ENCODE assay signal across 1 cellular context in the genomic region with DNA sequence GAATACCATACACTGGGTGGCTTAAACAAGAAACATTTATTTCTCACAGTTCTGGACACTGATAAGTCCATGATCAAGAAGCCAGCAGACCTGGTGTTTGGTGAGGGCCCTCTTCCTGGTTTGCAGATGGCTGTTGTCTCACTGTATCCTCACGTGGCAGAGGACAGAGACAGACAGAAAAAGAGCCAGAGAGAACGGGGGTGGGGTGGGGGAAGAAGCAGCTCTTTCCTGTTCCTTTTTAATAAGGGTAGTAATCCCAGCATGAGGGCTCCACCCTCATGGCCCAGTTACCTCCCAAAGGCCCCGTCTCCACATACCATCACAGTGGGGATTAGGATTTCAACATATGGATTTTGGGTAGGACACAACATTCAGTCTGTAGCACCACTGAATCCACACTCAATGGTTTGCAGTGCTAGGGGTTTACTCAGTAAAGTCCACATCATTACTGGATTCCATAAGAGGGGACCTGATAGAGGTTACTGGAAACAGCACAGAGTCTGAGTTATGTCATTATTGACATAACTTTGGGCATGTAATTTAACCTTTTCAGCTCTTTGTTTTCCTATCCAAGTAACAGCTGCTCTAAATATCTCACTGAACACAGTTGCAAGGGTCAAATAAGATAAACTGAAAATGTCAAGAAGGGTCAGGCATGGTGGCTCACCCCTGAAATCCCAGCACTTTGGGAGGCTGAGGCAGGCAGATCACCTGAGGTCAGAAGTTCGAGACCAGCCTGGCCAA.
A peak's percentile ranks its signal among the peaks of the same experiment; 100 is the strongest.
TF ChIP-seq lines count a peak whose summit lies in the region.

No MANE protein-coding gene starts in this region.

TF ChIP-seq in HepG2, 621 proteins besides CTCF, POLR2A, EP300 and RAD21 (continued from another document and continues in another):
- TF ChIP-seq, protein P1, sequence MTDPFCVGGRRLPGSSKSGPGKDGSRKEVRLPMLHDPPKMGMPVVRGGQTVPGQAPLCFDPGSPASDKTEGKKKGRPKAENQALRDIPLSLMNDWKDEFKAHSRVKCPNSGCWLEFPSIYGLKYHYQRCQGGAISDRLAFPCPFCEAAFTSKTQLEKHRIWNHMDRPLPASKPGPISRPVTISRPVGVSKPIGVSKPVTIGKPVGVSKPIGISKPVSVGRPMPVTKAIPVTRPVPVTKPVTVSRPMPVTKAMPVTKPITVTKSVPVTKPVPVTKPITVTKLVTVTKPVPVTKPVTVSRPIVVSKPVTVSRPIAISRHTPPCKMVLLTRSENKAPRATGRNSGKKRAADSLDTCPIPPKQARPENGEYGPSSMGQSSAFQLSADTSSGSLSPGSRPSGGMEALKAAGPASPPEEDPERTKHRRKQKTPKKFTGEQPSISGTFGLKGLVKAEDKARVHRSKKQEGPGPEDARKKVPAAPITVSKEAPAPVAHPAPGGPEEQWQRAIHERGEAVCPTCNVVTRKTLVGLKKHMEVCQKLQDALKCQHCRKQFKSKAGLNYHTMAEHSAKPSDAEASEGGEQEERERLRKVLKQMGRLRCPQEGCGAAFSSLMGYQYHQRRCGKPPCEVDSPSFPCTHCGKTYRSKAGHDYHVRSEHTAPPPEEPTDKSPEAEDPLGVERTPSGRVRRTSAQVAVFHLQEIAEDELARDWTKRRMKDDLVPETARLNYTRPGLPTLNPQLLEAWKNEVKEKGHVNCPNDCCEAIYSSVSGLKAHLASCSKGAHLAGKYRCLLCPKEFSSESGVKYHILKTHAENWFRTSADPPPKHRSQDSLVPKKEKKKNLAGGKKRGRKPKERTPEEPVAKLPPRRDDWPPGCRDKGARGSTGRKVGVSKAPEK (CRISPR knock-in tag; IDR thresholded peaks at IDR 0.05; ENCODE audit: borderline replicate concordance), result no peak
- no peak for TF ChIP-seq ZNF777 (CRISPR knock-in tag; IDR thresholded peaks at IDR 0.05)
- peak; percentile 84 for TF ChIP-seq MIXL1 (CRISPR knock-in tag; IDR thresholded peaks at IDR 0.05)
- TF ChIP-seq HNRNPK (IDR thresholded peaks at IDR 0.05; ENCODE audit: low read depth, low read length, poor library complexity, severe bottlenecking), result no peak
- TF ChIP-seq ZSCAN20 (CRISPR knock-in tag; IDR thresholded peaks at IDR 0.05; ENCODE audit: borderline replicate concordance), result no peak
- no peak for TF ChIP-seq PCBP2 (optimal IDR thresholded peaks at IDR 0.05; ENCODE audit: low read depth, low read length, poor library complexity, severe bottlenecking)
- TF ChIP-seq ZNF251 (CRISPR knock-in tag; IDR thresholded peaks at IDR 0.05), result no peak
- peak; percentile 54 for TF ChIP-seq CREB1 (IDR thresholded peaks at IDR 0.05)
- TF ChIP-seq CREB1 (CRISPR knock-in tag; IDR thresholded peaks at IDR 0.05), result peak; percentile 64
- TF ChIP-seq, protein P2, sequence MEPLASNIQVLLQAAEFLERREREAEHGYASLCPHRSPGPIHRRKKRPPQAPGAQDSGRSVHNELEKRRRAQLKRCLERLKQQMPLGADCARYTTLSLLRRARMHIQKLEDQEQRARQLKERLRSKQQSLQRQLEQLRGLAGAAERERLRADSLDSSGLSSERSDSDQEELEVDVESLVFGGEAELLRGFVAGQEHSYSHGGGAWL (CRISPR knock-in tag; IDR thresholded peaks at IDR 0.05), result no peak
- no peak for TF ChIP-seq ZKSCAN5 (CRISPR knock-in tag; IDR thresholded peaks at IDR 0.05)
- TF ChIP-seq TOPORS (CRISPR knock-in tag; IDR thresholded peaks at IDR 0.05), result no peak
- TF ChIP-seq, protein P3, sequence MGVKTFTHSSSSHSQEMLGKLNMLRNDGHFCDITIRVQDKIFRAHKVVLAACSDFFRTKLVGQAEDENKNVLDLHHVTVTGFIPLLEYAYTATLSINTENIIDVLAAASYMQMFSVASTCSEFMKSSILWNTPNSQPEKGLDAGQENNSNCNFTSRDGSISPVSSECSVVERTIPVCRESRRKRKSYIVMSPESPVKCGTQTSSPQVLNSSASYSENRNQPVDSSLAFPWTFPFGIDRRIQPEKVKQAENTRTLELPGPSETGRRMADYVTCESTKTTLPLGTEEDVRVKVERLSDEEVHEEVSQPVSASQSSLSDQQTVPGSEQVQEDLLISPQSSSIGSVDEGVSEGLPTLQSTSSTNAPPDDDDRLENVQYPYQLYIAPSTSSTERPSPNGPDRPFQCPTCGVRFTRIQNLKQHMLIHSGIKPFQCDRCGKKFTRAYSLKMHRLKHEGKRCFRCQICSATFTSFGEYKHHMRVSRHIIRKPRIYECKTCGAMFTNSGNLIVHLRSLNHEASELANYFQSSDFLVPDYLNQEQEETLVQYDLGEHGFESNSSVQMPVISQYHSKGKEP (CRISPR knock-in tag; IDR thresholded peaks at IDR 0.05), result no peak
- TF ChIP-seq ZSCAN21 (CRISPR knock-in tag; IDR thresholded peaks at IDR 0.05; ENCODE audit: borderline replicate concordance), result peak; percentile 61; the same call in 1 of the 2 replicates
- TF ChIP-seq, protein P4, sequence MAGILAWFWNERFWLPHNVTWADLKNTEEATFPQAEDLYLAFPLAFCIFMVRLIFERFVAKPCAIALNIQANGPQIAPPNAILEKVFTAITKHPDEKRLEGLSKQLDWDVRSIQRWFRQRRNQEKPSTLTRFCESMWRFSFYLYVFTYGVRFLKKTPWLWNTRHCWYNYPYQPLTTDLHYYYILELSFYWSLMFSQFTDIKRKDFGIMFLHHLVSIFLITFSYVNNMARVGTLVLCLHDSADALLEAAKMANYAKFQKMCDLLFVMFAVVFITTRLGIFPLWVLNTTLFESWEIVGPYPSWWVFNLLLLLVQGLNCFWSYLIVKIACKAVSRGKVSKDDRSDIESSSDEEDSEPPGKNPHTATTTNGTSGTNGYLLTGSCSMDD (CRISPR knock-in tag; IDR thresholded peaks at IDR 0.05), result no peak
- TF ChIP-seq, protein P5, sequence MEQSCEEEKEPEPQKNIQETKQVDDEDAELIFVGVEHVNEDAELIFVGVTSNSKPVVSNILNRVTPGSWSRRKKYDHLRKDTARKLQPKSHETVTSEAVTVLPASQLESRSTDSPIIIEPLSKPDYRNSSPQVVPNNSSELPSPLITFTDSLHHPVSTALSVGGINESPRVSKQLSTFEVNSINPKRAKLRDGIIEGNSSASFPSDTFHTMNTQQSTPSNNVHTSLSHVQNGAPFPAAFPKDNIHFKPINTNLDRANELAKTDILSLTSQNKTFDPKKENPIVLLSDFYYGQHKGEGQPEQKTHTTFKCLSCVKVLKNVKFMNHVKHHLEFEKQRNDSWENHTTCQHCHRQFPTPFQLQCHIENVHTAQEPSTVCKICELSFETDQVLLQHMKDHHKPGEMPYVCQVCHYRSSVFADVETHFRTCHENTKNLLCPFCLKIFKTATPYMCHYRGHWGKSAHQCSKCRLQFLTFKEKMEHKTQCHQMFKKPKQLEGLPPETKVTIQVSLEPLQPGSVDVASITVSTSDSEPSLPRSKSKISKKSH (CRISPR knock-in tag; IDR thresholded peaks at IDR 0.05; ENCODE audit: borderline replicate concordance), result no peak
- TF ChIP-seq ZNF652 (CRISPR knock-in tag; IDR thresholded peaks at IDR 0.05; ENCODE audit: borderline replicate concordance, low read depth), result peak; percentile 99
- no peak for TF ChIP-seq NFIB (CRISPR knock-in tag; IDR thresholded peaks at IDR 0.05; ENCODE audit: borderline replicate concordance)
- TF ChIP-seq, protein P6, sequence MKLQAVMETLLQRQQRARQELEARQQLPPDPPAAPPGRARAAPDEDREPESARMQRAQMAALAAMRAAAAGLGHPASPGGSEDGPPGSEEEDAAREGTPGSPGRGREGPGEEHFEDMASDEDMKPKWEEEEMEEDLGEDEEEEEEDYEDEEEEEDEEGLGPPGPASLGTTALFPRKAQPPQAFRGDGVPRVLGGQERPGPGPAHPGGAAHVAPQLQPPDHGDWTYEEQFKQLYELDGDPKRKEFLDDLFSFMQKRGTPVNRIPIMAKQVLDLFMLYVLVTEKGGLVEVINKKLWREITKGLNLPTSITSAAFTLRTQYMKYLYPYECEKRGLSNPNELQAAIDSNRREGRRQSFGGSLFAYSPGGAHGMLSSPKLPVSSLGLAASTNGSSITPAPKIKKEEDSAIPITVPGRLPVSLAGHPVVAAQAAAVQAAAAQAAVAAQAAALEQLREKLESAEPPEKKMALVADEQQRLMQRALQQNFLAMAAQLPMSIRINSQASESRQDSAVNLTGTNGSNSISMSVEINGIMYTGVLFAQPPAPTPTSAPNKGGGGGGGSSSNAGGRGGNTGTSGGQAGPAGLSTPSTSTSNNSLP (IDR thresholded peaks at IDR 0.05; ENCODE audit: low read depth, low read length), result peak; percentile 27; the same call in 1 of the 2 replicates
- 0 out of 2 replicates have a peak, but pooled peaks have one; percentile 39 for TF ChIP-seq ZBTB21 (CRISPR knock-in tag; IDR thresholded peaks at IDR 0.05)
- no peak for TF ChIP-seq ZBTB7B (CRISPR knock-in tag; IDR thresholded peaks at IDR 0.05)
- peak; percentile 13; the same call in 1 of the 2 replicates for TF ChIP-seq ZNF749 (CRISPR knock-in tag; IDR thresholded peaks at IDR 0.05; ENCODE audit: borderline replicate concordance)
- TF ChIP-seq, protein P7, sequence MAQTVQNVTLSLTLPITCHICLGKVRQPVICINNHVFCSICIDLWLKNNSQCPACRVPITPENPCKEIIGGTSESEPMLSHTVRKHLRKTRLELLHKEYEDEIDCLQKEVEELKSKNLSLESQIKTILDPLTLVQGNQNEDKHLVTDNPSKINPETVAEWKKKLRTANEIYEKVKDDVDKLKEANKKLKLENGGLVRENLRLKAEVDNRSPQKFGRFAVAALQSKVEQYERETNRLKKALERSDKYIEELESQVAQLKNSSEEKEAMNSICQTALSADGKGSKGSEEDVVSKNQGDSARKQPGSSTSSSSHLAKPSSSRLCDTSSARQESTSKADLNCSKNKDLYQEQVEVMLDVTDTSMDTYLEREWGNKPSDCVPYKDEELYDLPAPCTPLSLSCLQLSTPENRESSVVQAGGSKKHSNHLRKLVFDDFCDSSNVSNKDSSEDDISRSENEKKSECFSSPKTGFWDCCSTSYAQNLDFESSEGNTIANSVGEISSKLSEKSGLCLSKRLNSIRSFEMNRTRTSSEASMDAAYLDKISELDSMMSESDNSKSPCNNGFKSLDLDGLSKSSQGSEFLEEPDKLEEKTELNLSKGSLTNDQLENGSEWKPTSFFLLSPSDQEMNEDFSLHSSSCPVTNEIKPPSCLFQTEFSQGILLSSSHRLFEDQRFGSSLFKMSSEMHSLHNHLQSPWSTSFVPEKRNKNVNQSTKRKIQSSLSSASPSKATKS (CRISPR knock-in tag; IDR thresholded peaks at IDR 0.05), result peak; percentile 85; the same call in 1 of the 2 replicates
- TF ChIP-seq MEIS1 (CRISPR knock-in tag; IDR thresholded peaks at IDR 0.05; ENCODE audit: borderline replicate concordance), result no peak
- 0 out of 2 replicates have a peak, but pooled peaks have one; percentile 50 for TF ChIP-seq ZSCAN31 (CRISPR knock-in tag; IDR thresholded peaks at IDR 0.05; ENCODE audit: low read depth)
- TF ChIP-seq MYNN (CRISPR knock-in tag; IDR thresholded peaks at IDR 0.05; ENCODE audit: low read depth), result no peak
- TF ChIP-seq ZNF44 (CRISPR knock-in tag; IDR thresholded peaks at IDR 0.05), result no peak
- TF ChIP-seq ZNF724P (CRISPR knock-in tag; IDR thresholded peaks at IDR 0.05; ENCODE audit: borderline replicate concordance), result no peak
- peak; percentile 48; the same call in 1 of the 2 replicates for TF ChIP-seq ZNF772 (CRISPR knock-in tag; IDR thresholded peaks at IDR 0.05)
- peak; percentile 78 for TF ChIP-seq ZMYM4 (CRISPR knock-in tag; IDR thresholded peaks at IDR 0.05)
- TF ChIP-seq HMG20B (CRISPR knock-in tag; conservative IDR thresholded peaks at IDR 0.05), result peak; percentile 64
- TF ChIP-seq TP53 (CRISPR knock-in tag; conservative IDR thresholded peaks at IDR 0.05), result no peak
- no peak for TF ChIP-seq MAFG (CRISPR knock-in tag; IDR thresholded peaks at IDR 0.05)
- no peak for TF ChIP-seq ZNF552 (CRISPR knock-in tag; IDR thresholded peaks at IDR 0.05; ENCODE audit: borderline replicate concordance)
- no peak for TF ChIP-seq ZNF274 (CRISPR knock-in tag; IDR thresholded peaks at IDR 0.05)
- TF ChIP-seq NPAS2 (CRISPR knock-in tag; IDR thresholded peaks at IDR 0.05; ENCODE audit: borderline replicate concordance), result no peak
- TF ChIP-seq, protein P8, sequence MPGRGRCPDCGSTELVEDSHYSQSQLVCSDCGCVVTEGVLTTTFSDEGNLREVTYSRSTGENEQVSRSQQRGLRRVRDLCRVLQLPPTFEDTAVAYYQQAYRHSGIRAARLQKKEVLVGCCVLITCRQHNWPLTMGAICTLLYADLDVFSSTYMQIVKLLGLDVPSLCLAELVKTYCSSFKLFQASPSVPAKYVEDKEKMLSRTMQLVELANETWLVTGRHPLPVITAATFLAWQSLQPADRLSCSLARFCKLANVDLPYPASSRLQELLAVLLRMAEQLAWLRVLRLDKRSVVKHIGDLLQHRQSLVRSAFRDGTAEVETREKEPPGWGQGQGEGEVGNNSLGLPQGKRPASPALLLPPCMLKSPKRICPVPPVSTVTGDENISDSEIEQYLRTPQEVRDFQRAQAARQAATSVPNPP (CRISPR knock-in tag; IDR thresholded peaks at IDR 0.05), result no peak
- no peak for TF ChIP-seq PRPF4 (IDR thresholded peaks at IDR 0.05; ENCODE audit: low read depth, low read length, poor library complexity, severe bottlenecking)
- peak; percentile 91 for TF ChIP-seq FOXJ3 (CRISPR knock-in tag; IDR thresholded peaks at IDR 0.05; ENCODE audit: borderline replicate concordance)
- no peak for TF ChIP-seq FLYWCH1 (CRISPR knock-in tag; IDR thresholded peaks at IDR 0.05)
- TF ChIP-seq SMAD1 (CRISPR knock-in tag; IDR thresholded peaks at IDR 0.05; ENCODE audit: borderline replicate concordance, low read depth), result no peak
- peak; percentile 40; the same call in 1 of the 2 replicates for TF ChIP-seq FOSL2 (CRISPR knock-in tag; IDR thresholded peaks at IDR 0.05)
- TF ChIP-seq, protein P9, sequence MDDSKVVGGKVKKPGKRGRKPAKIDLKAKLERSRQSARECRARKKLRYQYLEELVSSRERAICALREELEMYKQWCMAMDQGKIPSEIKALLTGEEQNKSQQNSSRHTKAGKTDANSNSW (CRISPR knock-in tag; IDR thresholded peaks at IDR 0.05; ENCODE audit: borderline replicate concordance), result no peak
- TF ChIP-seq NR2F1 (CRISPR knock-in tag; IDR thresholded peaks at IDR 0.05), result peak; percentile 93 to 94
- TF ChIP-seq ZNF205 (CRISPR knock-in tag; IDR thresholded peaks at IDR 0.05), result no peak
- TF ChIP-seq, protein P10, sequence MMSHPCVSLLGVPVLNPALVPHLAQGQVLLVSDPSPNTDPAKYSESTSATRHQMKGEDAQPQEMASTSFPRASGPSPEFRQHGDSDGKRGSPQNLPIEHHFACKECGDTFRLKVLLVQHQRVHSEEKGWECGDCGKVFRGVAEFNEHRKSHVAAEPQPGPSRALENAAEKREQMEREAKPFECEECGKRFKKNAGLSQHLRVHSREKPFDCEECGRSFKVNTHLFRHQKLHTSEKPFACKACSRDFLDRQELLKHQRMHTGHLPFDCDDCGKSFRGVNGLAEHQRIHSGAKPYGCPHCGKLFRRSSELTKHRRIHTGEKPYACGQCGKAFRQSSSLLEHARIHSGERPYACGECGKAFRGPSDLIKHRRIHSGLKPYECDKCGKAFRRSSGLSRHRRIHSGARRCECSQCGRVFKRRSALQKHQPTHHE (CRISPR knock-in tag; IDR thresholded peaks at IDR 0.05; ENCODE audit: borderline replicate concordance), result no peak
- TF ChIP-seq, protein P11, sequence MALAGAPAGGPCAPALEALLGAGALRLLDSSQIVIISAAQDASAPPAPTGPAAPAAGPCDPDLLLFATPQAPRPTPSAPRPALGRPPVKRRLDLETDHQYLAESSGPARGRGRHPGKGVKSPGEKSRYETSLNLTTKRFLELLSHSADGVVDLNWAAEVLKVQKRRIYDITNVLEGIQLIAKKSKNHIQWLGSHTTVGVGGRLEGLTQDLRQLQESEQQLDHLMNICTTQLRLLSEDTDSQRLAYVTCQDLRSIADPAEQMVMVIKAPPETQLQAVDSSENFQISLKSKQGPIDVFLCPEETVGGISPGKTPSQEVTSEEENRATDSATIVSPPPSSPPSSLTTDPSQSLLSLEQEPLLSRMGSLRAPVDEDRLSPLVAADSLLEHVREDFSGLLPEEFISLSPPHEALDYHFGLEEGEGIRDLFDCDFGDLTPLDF (CRISPR knock-in tag; IDR thresholded peaks at IDR 0.05), result no peak
- no peak for TF ChIP-seq ZNF841 (CRISPR knock-in tag; IDR thresholded peaks at IDR 0.05; ENCODE audit: borderline replicate concordance)
- TF ChIP-seq REL (CRISPR knock-in tag; conservative IDR thresholded peaks at IDR 0.05), result no peak
- TF ChIP-seq ZNF556 (CRISPR knock-in tag; IDR thresholded peaks at IDR 0.05; ENCODE audit: borderline replicate concordance), result no peak
